Comparison of ENCODE assay signal across 1 cellular context in the genomic region with DNA sequence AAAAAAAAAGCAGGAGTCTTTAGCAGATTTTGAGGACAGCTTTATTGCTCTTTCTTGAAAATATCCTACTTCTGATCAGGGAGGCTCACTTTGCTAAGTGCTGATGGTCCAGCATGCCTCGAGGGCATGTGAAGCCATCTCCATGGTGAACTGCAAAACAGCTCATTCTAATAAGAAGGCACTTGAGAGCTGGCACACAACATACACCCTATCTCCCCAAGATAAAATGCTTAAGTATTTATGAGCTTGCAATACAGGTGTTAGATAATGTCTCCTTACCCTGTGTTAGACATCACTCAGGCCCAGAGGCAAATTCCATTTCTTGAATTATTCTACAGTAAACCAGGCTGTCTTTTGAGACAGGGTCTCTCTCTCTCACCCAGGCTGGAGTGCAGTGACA.
TF ChIP-seq lines count a peak whose summit lies in the region.

No MANE protein-coding gene starts in this region.

TF ChIP-seq in HepG2, 621 proteins besides CTCF, POLR2A, EP300 and RAD21:
- TF ChIP-seq TFAP4 (IDR thresholded peaks at IDR 0.05; ENCODE audit: borderline replicate concordance, low read depth) (no peak), ZNF83 (CRISPR knock-in tag; IDR thresholded peaks at IDR 0.05; ENCODE audit: borderline replicate concordance) (no peak), SMAD3 (CRISPR knock-in tag; IDR thresholded peaks at IDR 0.05) (no peak), MAFK (conservative IDR thresholded peaks at IDR 0.05 in 1 of 2, IDR thresholded peaks at IDR 0.05 in 1 of 2; ENCODE audit: low read length in 2 of 2) (no peak), BCL6 (CRISPR knock-in tag; IDR thresholded peaks at IDR 0.05) (no peak), NBN (conservative IDR thresholded peaks at IDR 0.05) (no peak), CEBPG (CRISPR knock-in tag; IDR thresholded peaks at IDR 0.05) (no peak), ZSCAN29 (CRISPR knock-in tag; conservative IDR thresholded peaks at IDR 0.05) (no peak), ZNF550 (CRISPR knock-in tag; IDR thresholded peaks at IDR 0.05; ENCODE audit: borderline replicate concordance) (no peak), THAP7 (CRISPR knock-in tag; IDR thresholded peaks at IDR 0.05) (no peak), ZFAT (CRISPR knock-in tag; conservative IDR thresholded peaks at IDR 0.05) (no peak), UBTF (CRISPR knock-in tag; IDR thresholded peaks at IDR 0.05) (no peak)
TF ChIP-seq in HepG2: peak in this region for 0.
